1 cellular context compared by ENCODE assay signal in genomic region chr7:139494835-139495568, GRCh38.
TF ChIP-seq lines count a peak whose summit lies in the region.

No MANE protein-coding gene starts in this region.

TF ChIP-seq in GM23338, 12 proteins besides CTCF, POLR2A, EP300 and RAD21 (continued from another document):
- no peak for TF ChIP-seq REST (IDR thresholded peaks at IDR 0.05; ENCODE audit: unreplicated experiment)
- no peak for TF ChIP-seq ZNF331 (CRISPR knock-in tag; IDR thresholded peaks at IDR 0.05; ENCODE audit: low read depth)
- no peak for TF ChIP-seq EZH2 (IDR thresholded peaks at IDR 0.05; ENCODE audit: low read depth, unreplicated experiment)
- TF ChIP-seq STAT1 (IDR thresholded peaks at IDR 0.05; ENCODE audit: unreplicated experiment), result no peak
- TF ChIP-seq EZH2phosphoT487 (IDR thresholded peaks at IDR 0.05; ENCODE audit: unreplicated experiment), result no peak
- no peak for TF ChIP-seq ZNF114 (CRISPR knock-in tag; IDR thresholded peaks at IDR 0.05)
- no peak for TF ChIP-seq NANOG (IDR thresholded peaks at IDR 0.05; ENCODE audit: borderline replicate concordance)
